Comparison of ENCODE assay signal across 7 cellular contexts in the genomic region with DNA sequence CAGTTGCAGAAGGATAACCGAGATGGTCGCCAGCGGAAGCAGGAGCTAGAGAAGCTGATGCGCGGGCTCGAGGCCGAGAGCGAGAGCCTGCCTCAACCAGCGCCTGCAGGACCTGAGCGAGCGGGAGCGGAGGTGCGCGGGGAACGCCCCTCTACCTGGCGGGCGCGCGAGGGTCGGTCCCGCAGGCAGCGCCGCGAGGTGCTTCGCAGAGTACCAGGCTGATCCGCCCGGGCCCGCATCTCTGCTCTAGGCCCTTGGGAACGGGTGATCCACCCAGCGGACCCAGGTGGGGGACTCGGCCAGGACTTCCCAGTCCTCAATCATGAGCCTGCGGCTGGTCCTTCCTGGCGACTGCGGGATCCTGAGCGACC.
DNase-seq lines count a peak whose midpoint lies in the region; ATAC-seq and TF ChIP-seq lines count a peak whose summit lies in the region.
"Not testable (repeated sequence)": the region's sequence is repeated elsewhere in the genome, so short reads cannot be mapped to it uniquely, and the experiment has no call there.

No MANE protein-coding gene starts in this region.

- H3K27ac ChIP-seq in HUES48 (ENCODE audit: low read depth, low read length) (peak overlapping the region; percentile 61), colonic mucosa (peak overlapping the region; percentile 70)
- H3K27ac ChIP-seq in iPS-20b (ENCODE audit: low read length) = not testable (repeated sequence)

- ATAC-seq in GM18907 (IDR thresholded peaks at IDR 0.05; ENCODE audit: unreplicated experiment) = peak; percentile 29
- ATAC-seq in HG02623 (IDR thresholded peaks at IDR 0.05; ENCODE audit: unreplicated experiment) = peak; percentile 3

- not testable (repeated sequence) for H3K9ac ChIP-seq in HUES48 (ENCODE audit: low read depth, low read length); colonic mucosa (ENCODE audit: low read depth in 2 of 2, low read length in 2 of 2); iPS-20b (ENCODE audit: low read depth, low read length)

- not testable (repeated sequence) for H3K36me3 ChIP-seq in HUES48 (ENCODE audit: control insufficient read depth, insufficient read depth, low read length); colonic mucosa; iPS-20b (ENCODE audit: insufficient read depth, low read depth, low read length)

- peak; percentile 12 to 19 for DNase-seq in activated CD4-positive, alpha-beta T cell treated with anti-CD3 and anti-CD28 coated beads, Interleukin-2, amount 50 U/mL, for 48 hours
- DNase-seq in colonic mucosa = not testable (repeated sequence)
- DNase-seq in posterior vena cava (ENCODE audit: low spot score) = peak; percentile 36

- not testable (repeated sequence) for H3K4me1 ChIP-seq in HUES48 (ENCODE audit: control insufficient read depth, insufficient read depth, low read length); colonic mucosa; iPS-20b (ENCODE audit: insufficient read depth, low read length)

- intact Hi-C loops in colonic mucosa (cut with DNase I); posterior vena cava (cut with DNase I): not testable (repeated sequence)

- H3K9me3 ChIP-seq in HUES48 (ENCODE audit: control insufficient read depth, insufficient read depth, low read length); colonic mucosa; iPS-20b (ENCODE audit: insufficient read depth, low read depth, low read length): not testable (repeated sequence)

- peaks cover 12% of the 10 kb centered on the region for H3K27me3 ChIP-seq in HUES48 (ENCODE audit: control insufficient read depth, insufficient read depth, low read length)
- H3K27me3 ChIP-seq in colonic mucosa = not testable (repeated sequence)
- H3K27me3 ChIP-seq in iPS-20b (ENCODE audit: insufficient read depth, low read length) = peaks cover 18% of the 10 kb centered on the region

- TF ChIP-seq CTCF in colonic mucosa (IDR thresholded peaks at IDR 0.05) = not testable (repeated sequence)

- peak overlapping the region; percentile 71 for H3K4me3 ChIP-seq in HUES48 (ENCODE audit: low read depth, low read length)
- H3K4me3 ChIP-seq in colonic mucosa = peak overlapping the region; percentile 36
- peak overlapping the region; percentile 73; the same call in 1 of the 2 replicates for H3K4me3 ChIP-seq in iPS-20b (ENCODE audit: low read length)
